9 cellular contexts compared by ENCODE assay signal in genomic region chr6:42726026-42726425, GRCh38. TPM values are rescaled to one million over a fixed set of nuclear protein-coding genes. Genes with fewer than 3 reads are reported as not detected.
DNase-seq lines count a peak whose midpoint lies in the region; TF ChIP-seq lines count a peak whose summit lies in the region.
"Had no signal": no experiment of that assay in that cellular context is flagged by ENCODE, and none has a peak within 500 bp of the region (broad histone marks: within the 10 kb centered on the region; RNA-seq: fewer than 3 reads in every experiment).

No MANE protein-coding gene starts in this region.

- in situ Hi-C loops in mammary epithelial cell (cut with MboI; ENCODE audit: low sequenced_read_pairs in 2 of 2), result loop anchor here in 1 of 2 donors (10.0 to 25.0 kb wide), 2 partner anchors 61 to 136 kb away; no protein-coding TSS in a partner anchor

- peaks cover 11% of the 10 kb centered on the region for H3K27me3 Mint-ChIP-seq in MCF 10A (ENCODE audit: insufficient read depth, unreplicated experiment)
- peaks cover 6% of the 10 kb centered on the region for H3K27me3 Mint-ChIP-seq in activated T-helper 2 cell treated with anti-CD3 and anti-CD28 coated beads, Interferon-gamma antibody, Interleukin-2, Interleukin-4, amounts not matched to agents 10 μg/mL and 5 μg/mL and 100 μg/mL, durations not matched to agents 14 hours and 24 hours and 36 hours (ENCODE audit: low read depth)

- no peak overlapping the region for H3K27ac Mint-ChIP-seq in MCF 10A (ENCODE audit: low read depth, unreplicated experiment)
- H3K27ac Mint-ChIP-seq in activated T-helper 2 cell treated with anti-CD3 and anti-CD28 coated beads, Interferon-gamma antibody, Interleukin-2, Interleukin-4, amounts not matched to agents 10 μg/mL and 5 μg/mL and 100 μg/mL, durations not matched to agents 14 hours and 24 hours and 36 hours, result peak overlapping the region; percentile 98

- CTCF ChIA-PET in MCF 10A (lab: Yijun Ruan, JAX), result interaction anchor here (0.5 to 3.7 kb wide), 30 partner anchors 12 to 978 kb away, joined by 3 to 40 read pairs (median 4); partner anchors contain the start of genes RPL7L1 and TBCC
- CTCF ChIA-PET in mammary epithelial cell (lab: Charles Lee; ENCODE audit: low non-redundant PET), result interaction anchor here (0.7 to 0.8 kb wide), 2 partner anchors 29 to 499 kb away, joined by 3 to 5 read pairs; no protein-coding TSS in a partner anchor

- BruUV-seq in MCF 10A (replicated peaks; lab: Mats Ljungman, UMichigan), result no TSS peak
- no TSS peak for BruUV-seq in mammary epithelial cell (replicated peaks; lab: Mats Ljungman, UMichigan)

- H3K4me1 ChIP-seq in mammary epithelial cell (ENCODE audit: insufficient read depth, low read length), result peaks cover 13% of the 10 kb centered on the region
- H3K4me1 ChIP-seq in tibial artery, result peaks cover 0 to 15% (median 5%) of the 10 kb centered on the region in 4 donors

- no peaks in the 10 kb centered on the region for H3K36me3 Mint-ChIP-seq in MCF 10A (ENCODE audit: insufficient read depth, unreplicated experiment)
- H3K36me3 Mint-ChIP-seq in activated T-helper 2 cell treated with anti-CD3 and anti-CD28 coated beads, Interferon-gamma antibody, Interleukin-2, Interleukin-4, amounts not matched to agents 10 μg/mL and 5 μg/mL and 100 μg/mL, durations not matched to agents 14 hours and 24 hours and 36 hours (ENCODE audit: low read depth), result no peaks in the 10 kb centered on the region

- no peak overlapping the region for H3K4me3 ChIP-seq in mammary epithelial cell (replicated peaks in 1 of 3; ENCODE audit: insufficient read depth in 1 of 3, low read depth in 2 of 3, low read length in 3 of 3)
- peak overlapping the region; percentile 52 to 71 for H3K4me3 ChIP-seq in tibial artery

- H3K4me1 Mint-ChIP-seq in MCF 10A (ENCODE audit: insufficient read depth, unreplicated experiment), result no peaks in the 10 kb centered on the region
- peaks cover 19% of the 10 kb centered on the region for H3K4me1 Mint-ChIP-seq in activated T-helper 2 cell treated with anti-CD3 and anti-CD28 coated beads, Interferon-gamma antibody, Interleukin-2, Interleukin-4, amounts not matched to agents 10 μg/mL and 5 μg/mL and 100 μg/mL, durations not matched to agents 14 hours and 24 hours and 36 hours (ENCODE audit: low read depth)

- dilution Hi-C loops in mammary epithelial cell (cut with HindIII; ENCODE audit: low sequenced_read_pairs), result no loop called here

- TF ChIP-seq CTCF in MCF 10A (IDR thresholded peaks at IDR 0.05; ENCODE audit: unreplicated experiment) (no peak), mammary epithelial cell (conservative IDR thresholded peaks at IDR 0.05 in 1 of 2, IDR thresholded peaks at IDR 0.05 in 1 of 2; ENCODE audit: extremely low read depth in 1 of 2, insufficient read depth in 1 of 2, low read depth in 1 of 2, low read length in 2 of 2) (no peak), tibial artery (IDR thresholded peaks at IDR 0.05) (no peak)

- H3K9me3 ChIP-seq in mammary epithelial cell (replicated peaks; ENCODE audit: insufficient read depth, low read length) (no peaks in the 10 kb centered on the region), tibial artery (no peaks in the 10 kb centered on the region)

- peak overlapping the region; percentile 11 for H3K4me3 Mint-ChIP-seq in MCF 10A (ENCODE audit: unreplicated experiment)
- H3K4me3 Mint-ChIP-seq in activated T-helper 2 cell treated with anti-CD3 and anti-CD28 coated beads, Interferon-gamma antibody, Interleukin-2, Interleukin-4, amounts not matched to agents 10 μg/mL and 5 μg/mL and 100 μg/mL, durations not matched to agents 14 hours and 24 hours and 36 hours (ENCODE audit: low read depth), result no peak overlapping the region

- no peaks in the 10 kb centered on the region for H3K27me3 ChIP-seq in mammary epithelial cell (ENCODE audit: insufficient read depth, low read length)
- no peaks in the 10 kb centered on the region for H3K27me3 ChIP-seq in tibial artery

- H3K36me3 ChIP-seq in mammary epithelial cell (ENCODE audit: insufficient read depth, low read length) (no peaks in the 10 kb centered on the region), tibial artery (no peaks in the 10 kb centered on the region)

- no peak overlapping the region for H2AFZ ChIP-seq in mammary epithelial cell (ENCODE audit: low read depth, low read length)

- POLR2A ChIA-PET in MCF 10A (lab: Yijun Ruan, JAX), result interaction anchor here (0.6 to 2.2 kb wide), 14 partner anchors 8 to 143 kb away, joined by 3 to 17 read pairs (median 4); partner anchors contain the start of genes BICRAL and TBCC

- no peak for DNase-seq in MCF 10A (ENCODE audit: unreplicated experiment)
- no peak for DNase-seq in mammary epithelial cell
- no peak for DNase-seq in activated T-helper 2 cell treated with anti-CD3 and anti-CD28 coated beads, Interferon-gamma antibody, Interleukin-2, Interleukin-4, amounts not matched to agents 10 μg/mL and 5 μg/mL and 100 μg/mL, durations not matched to agents 14 hours and 24 hours and 36 hours (ENCODE audit: low spot score)
- DNase-seq in medulla oblongata (ENCODE audit: extremely low spot score), result peak; percentile 23
- DNase-seq in tibial artery, result no peak
- DNase-seq in HK-2 (ENCODE audit: unreplicated experiment), result no peak
- no peak for DNase-seq in RKO (ENCODE audit: low spot score)
- DNase-seq in GM03348 (ENCODE audit: low spot score), result no peak

- H3K27ac ChIP-seq in mammary epithelial cell (ENCODE audit: insufficient read depth, low read depth, low read length), result no peak overlapping the region
- peak overlapping the region; percentile 67 to 76 for H3K27ac ChIP-seq in tibial artery

- no peak overlapping the region for H3K9ac ChIP-seq in mammary epithelial cell (ENCODE audit: insufficient read depth, low read length)

- intact Hi-C loops in MCF 10A (cut with micrococcal nuclease), result loop anchor here (1.0 to 2.0 kb wide), 4 partner anchors 33 to 173 kb away; no protein-coding TSS in a partner anchor
- intact Hi-C loops in mammary epithelial cell (cut with micrococcal nuclease), result loop anchor here (1.0 kb wide), 4 partner anchors 34 to 173 kb away; no protein-coding TSS in a partner anchor
- intact Hi-C loops in activated T-helper 2 cell treated with anti-CD3 and anti-CD28 coated beads, Interferon-gamma antibody, Interleukin-2, Interleukin-4, amounts not matched to agents 10 μg/mL and 5 μg/mL and 100 μg/mL, durations not matched to agents 14 hours and 24 hours and 36 hours (cut with micrococcal nuclease), result loop anchor here (1.0 to 2.0 kb wide), 5 partner anchors 20 to 173 kb away; partner anchors contain the start of genes RPL7L1 and TBCC
- intact Hi-C loops in tibial artery (cut with DNase I; ENCODE audit: low total_unique reads), result loop anchor here (5.0 kb wide), 2 partner anchors 64 to 151 kb away; partner anchors contain the start of gene RPL7L1

- no peak overlapping the region for H3K4me2 ChIP-seq in mammary epithelial cell (ENCODE audit: insufficient read depth, low read depth, low read length)

- no peaks in the 10 kb centered on the region for H4K20me1 ChIP-seq in mammary epithelial cell (ENCODE audit: insufficient read depth, low read length)

- no peaks in the 10 kb centered on the region for H3K79me2 ChIP-seq in mammary epithelial cell (ENCODE audit: insufficient read depth, low read length)

- no peaks in the 10 kb centered on the region for H3K9me3 Mint-ChIP-seq in MCF 10A (ENCODE audit: unreplicated experiment)
- H3K9me3 Mint-ChIP-seq in activated T-helper 2 cell treated with anti-CD3 and anti-CD28 coated beads, Interferon-gamma antibody, Interleukin-2, Interleukin-4, amounts not matched to agents 10 μg/mL and 5 μg/mL and 100 μg/mL, durations not matched to agents 14 hours and 24 hours and 36 hours, result no peaks in the 10 kb centered on the region

RNA-seq across cellular contexts. Expression of gene PRPH2, which starts 3.6 kb away (rescaled TPM):
- total RNA-seq in MCF 10A (2022), result not detected in 2 replicates
- under 1 TPM; 0.09 to 0.50 TPM for total RNA-seq in mammary epithelial cell
- not detected for polyA plus RNA-seq in mammary epithelial cell
- not detected for polyA minus RNA-seq in mammary epithelial cell
- not detected in 2 replicates for total RNA-seq in activated T-helper 2 cell treated with anti-CD3 and anti-CD28 coated beads, Interferon-gamma antibody, Interleukin-2, Interleukin-4, amounts not matched to agents 10 μg/mL and 5 μg/mL and 100 μg/mL, durations not matched to agents 14 hours and 24 hours and 36 hours
- total RNA-seq: M059J had no signal

RNA-seq across cellular contexts. Expression of gene TBCC, which starts 19.9 kb away (rescaled TPM):
- 13.7 and 19.4 TPM in 2 replicates for total RNA-seq in MCF 10A (2022)
- total RNA-seq in mammary epithelial cell, result 10 to 100 TPM; 13.5 to 27.8 TPM
- polyA plus RNA-seq in mammary epithelial cell, result 15.4 TPM
- polyA minus RNA-seq in mammary epithelial cell, result 25.6 TPM
- total RNA-seq in activated T-helper 2 cell treated with anti-CD3 and anti-CD28 coated beads, Interferon-gamma antibody, Interleukin-2, Interleukin-4, amounts not matched to agents 10 μg/mL and 5 μg/mL and 100 μg/mL, durations not matched to agents 14 hours and 24 hours and 36 hours, result 17.7 and 19.5 TPM in 2 replicates

RNA-seq across cellular contexts. Expression of gene BICRAL, which starts 55.8 kb away (rescaled TPM):
- total RNA-seq in MCF 10A (2022), result 8.4 and 9.8 TPM in 2 replicates
- total RNA-seq in mammary epithelial cell, result 1 to 10 TPM; 7.2 to 7.9 TPM
- polyA plus RNA-seq in mammary epithelial cell, result 6.6 TPM
- polyA minus RNA-seq in mammary epithelial cell, result 9.8 TPM
- 14.2 and 14.4 TPM in 2 replicates for total RNA-seq in activated T-helper 2 cell treated with anti-CD3 and anti-CD28 coated beads, Interferon-gamma antibody, Interleukin-2, Interleukin-4, amounts not matched to agents 10 μg/mL and 5 μg/mL and 100 μg/mL, durations not matched to agents 14 hours and 24 hours and 36 hours

Comparison
In these comparisons a context has a peak if more than half of its experiments do, and no peak if none do; other contexts are left out.
1. H3K4me3 ChIP-seq: peak in tibial artery (2 of 2); none in mammary epithelial cell (0 of 3).